ENCODE assay signal across 1 cellular context in genomic region chrX:18769812-18770573, GRCh38.
TF ChIP-seq lines count a peak whose summit lies in the region.

No MANE protein-coding gene starts in this region.

TF ChIP-seq in liver, 16 proteins besides CTCF, POLR2A, EP300 and RAD21 (continued from another document):
- TF ChIP-seq, protein P1, sequence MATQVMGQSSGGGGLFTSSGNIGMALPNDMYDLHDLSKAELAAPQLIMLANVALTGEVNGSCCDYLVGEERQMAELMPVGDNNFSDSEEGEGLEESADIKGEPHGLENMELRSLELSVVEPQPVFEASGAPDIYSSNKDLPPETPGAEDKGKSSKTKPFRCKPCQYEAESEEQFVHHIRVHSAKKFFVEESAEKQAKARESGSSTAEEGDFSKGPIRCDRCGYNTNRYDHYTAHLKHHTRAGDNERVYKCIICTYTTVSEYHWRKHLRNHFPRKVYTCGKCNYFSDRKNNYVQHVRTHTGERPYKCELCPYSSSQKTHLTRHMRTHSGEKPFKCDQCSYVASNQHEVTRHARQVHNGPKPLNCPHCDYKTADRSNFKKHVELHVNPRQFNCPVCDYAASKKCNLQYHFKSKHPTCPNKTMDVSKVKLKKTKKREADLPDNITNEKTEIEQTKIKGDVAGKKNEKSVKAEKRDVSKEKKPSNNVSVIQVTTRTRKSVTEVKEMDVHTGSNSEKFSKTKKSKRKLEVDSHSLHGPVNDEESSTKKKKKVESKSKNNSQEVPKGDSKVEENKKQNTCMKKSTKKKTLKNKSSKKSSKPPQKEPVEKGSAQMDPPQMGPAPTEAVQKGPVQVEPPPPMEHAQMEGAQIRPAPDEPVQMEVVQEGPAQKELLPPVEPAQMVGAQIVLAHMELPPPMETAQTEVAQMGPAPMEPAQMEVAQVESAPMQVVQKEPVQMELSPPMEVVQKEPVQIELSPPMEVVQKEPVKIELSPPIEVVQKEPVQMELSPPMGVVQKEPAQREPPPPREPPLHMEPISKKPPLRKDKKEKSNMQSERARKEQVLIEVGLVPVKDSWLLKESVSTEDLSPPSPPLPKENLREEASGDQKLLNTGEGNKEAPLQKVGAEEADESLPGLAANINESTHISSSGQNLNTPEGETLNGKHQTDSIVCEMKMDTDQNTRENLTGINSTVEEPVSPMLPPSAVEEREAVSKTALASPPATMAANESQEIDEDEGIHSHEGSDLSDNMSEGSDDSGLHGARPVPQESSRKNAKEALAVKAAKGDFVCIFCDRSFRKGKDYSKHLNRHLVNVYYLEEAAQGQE (IDR thresholded peaks at IDR 0.05): no peak
